ENCODE assay signal across 8 cellular contexts in genomic region chr2:85354286-85355072, GRCh38.
DNase-seq lines count a peak whose midpoint lies in the region; ATAC-seq and TF ChIP-seq lines count a peak whose summit lies in the region.

TSS of gene ELMOD3 (plus strand) at chr2:85354769. CDS start at chr2:85357199, 2,430 bp downstream.
TSS of gene RETSAT (minus strand) at chr2:85354528. CDS start at chr2:85354507, 21 bp downstream.

- H3K27ac Mint-ChIP-seq in nephron progenitor cell = peak within 1 kb of the TSS; percentile 91
- H3K27ac Mint-ChIP-seq in stimulated activated naive CD8-positive, alpha-beta T cell treated with anti-CD3 and anti-CD28 coated beads, Interleukin-15, amount 100 ng/mL, for 72 hours = peak within 1 kb of the TSS; percentile 99

- peaks cover 35% of the 10 kb centered on the region for H3K79me2 ChIP-seq in MM.1S (ENCODE audit: low read length)

- no peaks in the 10 kb centered on the region for H3K9me2 ChIP-seq in MM.1S (replicated peaks; ENCODE audit: insufficient read depth, low read length)

- no peaks in the 10 kb centered on the region for H3K9me3 ChIP-seq in ES-I3 (ENCODE audit: control insufficient read depth, insufficient read depth, low read length)
- no peaks in the 10 kb centered on the region for H3K9me3 ChIP-seq in HAP-1
- H3K9me3 ChIP-seq in MM.1S (replicated peaks; ENCODE audit: insufficient read depth, low read length) = no peaks in the 10 kb centered on the region

- H3K27ac ChIP-seq in MM.1S (ENCODE audit: low read length) = peak within 1 kb of the TSS; percentile 36; the same call in 1 of the 2 replicates

- H3K27me3 ChIP-seq in HAP-1 (ENCODE audit: low read depth) (no peaks in the 10 kb centered on the region), MM.1S (replicated peaks; ENCODE audit: insufficient read depth, low read length) (no peaks in the 10 kb centered on the region)

- H2AFZ ChIP-seq in MM.1S (ENCODE audit: low read length) = peak within 1 kb of the TSS; percentile 95

- H3K4me2 ChIP-seq in MM.1S (ENCODE audit: low read depth, low read length) = peak within 1 kb of the TSS; percentile 86

- H3K4me3 Mint-ChIP-seq in nephron progenitor cell = peak within 1 kb of the TSS; percentile 98
- H3K4me3 Mint-ChIP-seq in stimulated activated naive CD8-positive, alpha-beta T cell treated with anti-CD3 and anti-CD28 coated beads, Interleukin-15, amount 100 ng/mL, for 72 hours = peak within 1 kb of the TSS; percentile 96 to 99

- DNase-seq in HAP-1 (ENCODE audit: low spot score in 2 of 2) (peak; percentile 97 to 99), MM.1S (peak; percentile 99), SIG-M5 (lab: John Stamatoyannopoulos, UW) (peak; percentile 99), activated gamma-delta T cell (lab: John Stamatoyannopoulos, UW) (peak; percentile 83), fibroblast of the conjunctiva (ENCODE audit: low read depth) (peak; percentile 98), nephron progenitor cell (peak; percentile 94)
- peak; percentile 96 to 98 for DNase-seq in stimulated activated naive CD8-positive, alpha-beta T cell treated with anti-CD3 and anti-CD28 coated beads, Interleukin-15, amount 100 ng/mL, for 72 hours

- H3K36me3 ChIP-seq in ES-I3 (ENCODE audit: insufficient read depth, low read length) = peaks cover 7% of the 10 kb centered on the region; the same call in 1 of the 2 replicates
- peaks cover 19% of the 10 kb centered on the region for H3K36me3 ChIP-seq in HAP-1 (replicated peaks)
- no peaks in the 10 kb centered on the region for H3K36me3 ChIP-seq in MM.1S (replicated peaks; ENCODE audit: insufficient read depth, low read length)

- in situ Hi-C loops in HAP-1 (cut with MboI; ENCODE audit: low sequenced_read_pairs) = no loop called here

- peaks cover 23% of the 10 kb centered on the region for H3K36me3 Mint-ChIP-seq in nephron progenitor cell (ENCODE audit: low read depth)

- no peaks in the 10 kb centered on the region for H3K27me3 Mint-ChIP-seq in nephron progenitor cell (ENCODE audit: low read depth, poor library complexity)
- no peaks in the 10 kb centered on the region for H3K27me3 Mint-ChIP-seq in stimulated activated naive CD8-positive, alpha-beta T cell treated with anti-CD3 and anti-CD28 coated beads, Interleukin-15, amount 100 ng/mL, for 72 hours

- no peaks in the 10 kb centered on the region for H3K9me3 Mint-ChIP-seq in nephron progenitor cell
- no peaks in the 10 kb centered on the region for H3K9me3 Mint-ChIP-seq in stimulated activated naive CD8-positive, alpha-beta T cell treated with anti-CD3 and anti-CD28 coated beads, Interleukin-15, amount 100 ng/mL, for 72 hours

- H4K20me1 ChIP-seq in MM.1S (ENCODE audit: insufficient read depth, low read length) = no peaks in the 10 kb centered on the region

- H3K4me1 ChIP-seq in ES-I3 (ENCODE audit: insufficient read depth, low read length) = 0 out of 2 replicates have a peak, but pooled peaks cover 5% of the 10 kb centered on the region
- H3K4me1 ChIP-seq in HAP-1 = no peaks in the 10 kb centered on the region; the same call in 1 of the 2 replicates
- peaks cover 11% of the 10 kb centered on the region; the same call in 1 of the 2 replicates for H3K4me1 ChIP-seq in MM.1S (ENCODE audit: low read length)

- peak; percentile 99 for ATAC-seq in stimulated activated naive CD8-positive, alpha-beta T cell treated with anti-CD3 and anti-CD28 coated beads, Interleukin-15, amount 100 ng/mL, for 72 hours

- H3K4me3 ChIP-seq in HAP-1 (peak within 1 kb of the TSS; percentile 74), MM.1S (ENCODE audit: low read length) (peak within 1 kb of the TSS; percentile 96)

- H3K9ac ChIP-seq in ES-I3 (ENCODE audit: low read depth, low read length) = peak within 1 kb of the TSS; percentile 96
- H3K9ac ChIP-seq in MM.1S (ENCODE audit: low read length) = peak within 1 kb of the TSS; percentile 77

- TF ChIP-seq CTCF in MM.1S (IDR thresholded peaks at IDR 0.05; ENCODE audit: low read length) (no peak), nephron progenitor cell (IDR thresholded peaks at IDR 0.05) (no peak)

- peaks cover 30% of the 10 kb centered on the region for H3K4me1 Mint-ChIP-seq in nephron progenitor cell
- peaks cover 45% of the 10 kb centered on the region for H3K4me1 Mint-ChIP-seq in stimulated activated naive CD8-positive, alpha-beta T cell treated with anti-CD3 and anti-CD28 coated beads, Interleukin-15, amount 100 ng/mL, for 72 hours

- H3F3A ChIP-seq in MM.1S (ENCODE audit: insufficient read depth, low read length) = peaks cover 5% of the 10 kb centered on the region; the same call in 1 of the 2 replicates

Comparison
In these comparisons a context has a peak if more than half of its experiments do, and no peak if none do; other contexts are left out.
1. Peak in every context shown above with its lines: DNase-seq, ATAC-seq, H3K4me3 ChIP-seq and H3K27ac ChIP-seq.